23 cellular contexts compared by ENCODE assay signal in the genomic region with DNA sequence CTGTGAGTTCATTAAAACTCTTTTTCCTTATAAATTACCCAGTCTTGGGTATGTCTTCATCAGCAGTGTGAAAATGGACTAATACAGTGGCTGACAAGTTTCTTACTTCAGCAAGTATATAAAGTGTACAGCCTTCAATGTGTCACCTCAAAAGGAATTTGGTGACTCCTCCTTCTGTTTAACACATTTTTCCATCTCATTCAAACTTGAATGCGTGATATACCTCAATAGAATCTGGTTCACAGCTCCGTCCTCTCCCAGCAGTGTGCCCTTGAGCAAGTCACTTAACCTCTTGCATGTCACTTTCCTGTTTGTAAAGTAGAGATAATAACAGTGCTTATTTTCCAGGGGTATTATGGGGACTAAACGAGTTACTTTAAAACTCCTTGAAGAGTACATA.
"Had no signal": no experiment of that assay in that cellular context is flagged by ENCODE, and none has a peak within 500 bp of the region (broad histone marks: within the 10 kb centered on the region; RNA-seq: fewer than 3 reads in every experiment).

No MANE protein-coding gene starts in this region.

- H3K27me3 ChIP-seq: esophagus muscularis mucosa, left lung, sigmoid colon, tibial nerve, vagina had no signal

- H3K27ac Mint-ChIP-seq: naive thymus-derived CD4-positive, alpha-beta T cell; nephron progenitor cell; stimulated activated effector memory CD8-positive, alpha-beta T cell treated with anti-CD3 and anti-CD28 coated beads, Interleukin-12 subunit alpha, Interleukin-12 subunit beta, amount 100 ng/mL, for 72 hours had no signal

- H3K4me2 ChIP-seq: hepatocyte had no signal

- H3K4me3 Mint-ChIP-seq: naive thymus-derived CD4-positive, alpha-beta T cell; nephron progenitor cell; stimulated activated effector memory CD8-positive, alpha-beta T cell treated with anti-CD3 and anti-CD28 coated beads, Interleukin-12 subunit alpha, Interleukin-12 subunit beta, amount 100 ng/mL, for 72 hours had no signal

- H3K4me1 Mint-ChIP-seq: naive thymus-derived CD4-positive, alpha-beta T cell; stimulated activated effector memory CD8-positive, alpha-beta T cell treated with anti-CD3 and anti-CD28 coated beads, Interleukin-12 subunit alpha, Interleukin-12 subunit beta, amount 100 ng/mL, for 72 hours had no signal

- H3K36me3 ChIP-seq: esophagus muscularis mucosa, heart left ventricle, left lung, prostate gland, sigmoid colon, stomach, tibial nerve, vagina had no signal

- H3K4me1 ChIP-seq: esophagus muscularis mucosa, heart left ventricle, left lung, prostate gland, stomach, tibial nerve, vagina had no signal

- H3K27ac ChIP-seq: dorsolateral prefrontal cortex, epithelial cell of prostate, esophagus muscularis mucosa, heart left ventricle, hepatocyte, left lung, prostate gland, sigmoid colon, stomach, tibial nerve, vagina had no signal

- H3K79me2 ChIP-seq: hepatocyte had no signal

- H3K9me3 ChIP-seq: esophagus muscularis mucosa, heart left ventricle, left lung, prostate gland, sigmoid colon, stomach, tibial nerve, vagina had no signal

- DNase-seq: dorsolateral prefrontal cortex; effector CD4-positive, alpha-beta T cell; heart left ventricle; left cardiac atrium; left lung; mesenchymal stem cell; midbrain; naive thymus-derived CD4-positive, alpha-beta T cell; nephron progenitor cell; nucleus accumbens; right cardiac atrium; sigmoid colon; stimulated activated CD4-positive, alpha-beta T cell treated with anti-CD3 and anti-CD28 coated beads, Interleukin-2, amount 100 ng/mL, for 24 hours; stimulated activated CD4-positive, alpha-beta T cell treated with anti-CD3 and anti-CD28 coated beads, Interleukin-4, amount 100 ng/mL, for 24 hours; stimulated activated naive CD4-positive, alpha-beta T cell treated with Interleukin-2 at 50 U/mL for 16 hours; stomach had no signal

- H3K4me3 ChIP-seq: dorsolateral prefrontal cortex, esophagus muscularis mucosa, heart left ventricle, hepatocyte, left lung, prostate gland, sigmoid colon, stomach, tibial nerve, vagina had no signal

- H3K36me3 Mint-ChIP-seq: naive thymus-derived CD4-positive, alpha-beta T cell; stimulated activated effector memory CD8-positive, alpha-beta T cell treated with anti-CD3 and anti-CD28 coated beads, Interleukin-12 subunit alpha, Interleukin-12 subunit beta, amount 100 ng/mL, for 72 hours had no signal
